Comparison of ENCODE assay signal across 1 cellular context in genomic region chrY:19067435-19067834, GRCh38.
TF ChIP-seq lines count a peak whose summit lies in the region.

No MANE protein-coding gene starts in this region.

TF ChIP-seq in WTC11, 78 proteins besides CTCF, POLR2A, EP300 and RAD21 (continued from another document):
- no peak for TF ChIP-seq ZNF281 (CRISPR knock-in tag; IDR thresholded peaks at IDR 0.05)
- no peak for TF ChIP-seq ATF2 (CRISPR knock-in tag; IDR thresholded peaks at IDR 0.05; ENCODE audit: borderline replicate concordance, low read depth)
- TF ChIP-seq E2F4 (CRISPR knock-in tag; IDR thresholded peaks at IDR 0.05; ENCODE audit: borderline replicate concordance, low read depth) = no peak
- TF ChIP-seq ERG (CRISPR knock-in tag; IDR thresholded peaks at IDR 0.05) = no peak
- TF ChIP-seq ZNF532 (CRISPR knock-in tag; IDR thresholded peaks at IDR 0.05; ENCODE audit: borderline replicate concordance) = no peak
- TF ChIP-seq CDX4 (CRISPR knock-in tag; IDR thresholded peaks at IDR 0.05; ENCODE audit: borderline replicate concordance) = no peak
- TF ChIP-seq RORB (CRISPR knock-in tag; IDR thresholded peaks at IDR 0.05) = no peak
- TF ChIP-seq FOXK1 (CRISPR knock-in tag; IDR thresholded peaks at IDR 0.05) = no peak
- no peak for TF ChIP-seq TEAD1 (CRISPR knock-in tag; IDR thresholded peaks at IDR 0.05)
- TF ChIP-seq TEAD4 (CRISPR knock-in tag; IDR thresholded peaks at IDR 0.05) = no peak
- no peak for TF ChIP-seq ZNF425 (CRISPR knock-in tag; conservative IDR thresholded peaks at IDR 0.05)
- no peak for TF ChIP-seq JUN (CRISPR knock-in tag; IDR thresholded peaks at IDR 0.05)
